ENCODE assay signal across 8 cellular contexts in genomic region chr5:77490945-77491344, GRCh38. TPM values are rescaled to one million over a fixed set of nuclear protein-coding genes. Genes with fewer than 3 reads are reported as not detected.
DNase-seq lines count a peak whose midpoint lies in the region; ATAC-seq, FAIRE-seq and TF ChIP-seq lines count a peak whose summit lies in the region.
"Not testable (repeated sequence)": the region's sequence is repeated elsewhere in the genome, so short reads cannot be mapped to it uniquely, and the experiment has no call there.

No MANE protein-coding gene starts in this region.

- peaks cover 0 to 19% (median 0%) of the 10 kb centered on the region in 4 donors for H3K36me3 ChIP-seq in sigmoid colon

- H3K36me3 Mint-ChIP-seq in activated B cell treated with CpG ODN at 0.5 μM for 24 hours (ENCODE audit: low read depth) (peaks cover 12% of the 10 kb centered on the region), brain (peaks cover 24% of the 10 kb centered on the region)
- H3K36me3 Mint-ChIP-seq in memory B cell: not testable (repeated sequence)

- peak overlapping the region; percentile 89 for H3K27ac Mint-ChIP-seq in activated B cell treated with CpG ODN at 0.5 μM for 24 hours
- H3K27ac Mint-ChIP-seq in brain: peak overlapping the region; percentile 81 to 98 (median 95)
- H3K27ac Mint-ChIP-seq in memory B cell: peak overlapping the region; percentile 93

- H3K4me3 ChIP-seq in A549 (peak overlapping the region; percentile 61), GM12865 (ENCODE audit: low read depth, low read length) (peak overlapping the region; percentile 89), fibroblast of villous mesenchyme (ENCODE audit: low read depth, low read length) (peak overlapping the region; percentile 96), sigmoid colon (peak overlapping the region; percentile 67 to 82 (median 76))

- TF ChIP-seq EP300 in A549 (IDR thresholded peaks at IDR 0.05); sigmoid colon (IDR thresholded peaks at IDR 0.05): not testable (repeated sequence)

- intact Hi-C loops in activated B cell treated with CpG ODN at 0.5 μM for 24 hours (cut with micrococcal nuclease) (loop anchor here (5.0 to 10.0 kb wide), 7 partner anchors 134 to 1491 kb away; partner anchors contain the start of gene IQGAP2), sigmoid colon (cut with DNase I) (loop anchor here (5.0 kb wide), 3 partner anchors 286 to 459 kb away; partner anchors contain the start of genes AGGF1 and TBCA)

- POLR2A ChIA-PET in A549 (lab: Yijun Ruan, JAX) (interaction anchor here (1.9 kb wide), 1 partner anchor 414 kb away, joined by 12 read pairs; no protein-coding TSS in a partner anchor), activated B cell treated with CpG ODN at 0.5 μM for 24 hours (lab: Charles Lee) (interaction anchor here (2.1 kb wide), 2 partner anchors 461 to 804 kb away, joined by 9 to 10 read pairs; partner anchors contain the start of genes AGGF1 and AP3B1)

- not testable (repeated sequence) for ATAC-seq in A549; activated B cell treated with CpG ODN at 0.5 μM for 24 hours (ENCODE audit: low read depth); memory B cell (ENCODE audit: low read depth)

- not testable (repeated sequence) for TF ChIP-seq CTCF in A549 (IDR thresholded peaks at IDR 0.05); GM12865 (IDR thresholded peaks at IDR 0.05; ENCODE audit: insufficient read depth, low read depth, low read length, missing control alignments); activated B cell treated with CpG ODN at 0.5 μM for 24 hours (IDR thresholded peaks at IDR 0.05); brain (conservative IDR thresholded peaks at IDR 0.05); fibroblast of villous mesenchyme (IDR thresholded peaks at IDR 0.05; ENCODE audit: insufficient read depth, low read depth, low read length); sigmoid colon (IDR thresholded peaks at IDR 0.05)

- H3K4me2 ChIP-seq in A549: peak overlapping the region; percentile 93

- peak overlapping the region; percentile 83 to 97 for H3K27ac ChIP-seq in A549
- H3K27ac ChIP-seq in sigmoid colon: peak overlapping the region; percentile 85 to 97 (median 94)

- H3K9me3 Mint-ChIP-seq in activated B cell treated with CpG ODN at 0.5 μM for 24 hours, brain, memory B cell: not testable (repeated sequence)

- H3K9me3 ChIP-seq in A549, sigmoid colon: not testable (repeated sequence)

- not testable (repeated sequence) for FAIRE-seq in A549 (lab: Jason Lieb, UNC)

- DNase-seq in A549 (ENCODE audit: low read depth in 1 of 2, low spot score in 1 of 2) (peak in 1 of 2 experiments; percentile 36), GM12865 (ENCODE audit: low read depth) (peak; percentile 44), NCI-H69 (lab: John Stamatoyannopoulos, UW) (peak; percentile 23), activated B cell treated with CpG ODN at 0.5 μM for 24 hours (peak; percentile 21), fibroblast of villous mesenchyme (ENCODE audit: low read depth) (peak; percentile 13), memory B cell (ENCODE audit: low spot score in 2 of 2) (peak in 1 of 2 donors; percentile 18)
- not testable (repeated sequence) for DNase-seq in sigmoid colon

- H3K4me3 Mint-ChIP-seq in activated B cell treated with CpG ODN at 0.5 μM for 24 hours: peak overlapping the region; percentile 91
- peak overlapping the region; percentile 89 to 97 (median 93) for H3K4me3 Mint-ChIP-seq in brain
- peak overlapping the region; percentile 96 for H3K4me3 Mint-ChIP-seq in memory B cell

- H3K4me1 Mint-ChIP-seq in activated B cell treated with CpG ODN at 0.5 μM for 24 hours (peaks cover 22% of the 10 kb centered on the region), brain (peaks cover 33% of the 10 kb centered on the region), memory B cell (peaks cover 13% of the 10 kb centered on the region)

- not testable (repeated sequence) for TF ChIP-seq RAD21 in A549 (conservative IDR thresholded peaks at IDR 0.05 in 1 of 2, IDR thresholded peaks at IDR 0.05 in 1 of 2)

- H3K4me1 ChIP-seq in A549 (peaks cover 13% of the 10 kb centered on the region; the same call in 2 of the 3 replicates), sigmoid colon (peaks cover 0 to 13% (median 7%) of the 10 kb centered on the region in 4 donors)

- H3K27me3 Mint-ChIP-seq in activated B cell treated with CpG ODN at 0.5 μM for 24 hours, memory B cell: not testable (repeated sequence)
- H3K27me3 Mint-ChIP-seq in brain: peaks cover 27% of the 10 kb centered on the region

- CTCF ChIA-PET in A549 (lab: Yijun Ruan, JAX): interaction anchor here (1.2 to 3.1 kb wide), 3 partner anchors 26 to 361 kb away, joined by 3 to 23 read pairs (median 10); no protein-coding TSS in a partner anchor
- CTCF ChIA-PET in activated B cell treated with CpG ODN at 0.5 μM for 24 hours (lab: Charles Lee): interaction anchor here (1.1 to 2.9 kb wide), 2 partner anchors 24 to 345 kb away, joined by 3 to 20 read pairs; no protein-coding TSS in a partner anchor

- H3K27me3 ChIP-seq in sigmoid colon: not testable (repeated sequence)

- WGBS in A549 (ENCODE audit: missing lambda C conversion rate): 2% methylated on average over 8 of the region's 8 CpGs
- WGBS in sigmoid colon, 2 donors: 4 to 7% methylated on average over 8 of the region's 8 CpGs

- not testable (repeated sequence) for TF ChIP-seq POLR2A in A549 (IDR thresholded peaks at IDR 0.05; ENCODE audit: low read length); sigmoid colon (IDR thresholded peaks at IDR 0.05)

RNA-seq across cellular contexts. Expression of gene WDR41, which starts 1.2 kb away (rescaled TPM):
- polyA plus RNA-seq in A549 (2011; rRNA removed): 88.5 and 89.5 TPM in 2 replicates
- polyA plus RNA-seq in A549 (2012; cell fraction: cytosol; rRNA removed): 22.4 and 26.2 TPM in 2 replicates
- polyA plus RNA-seq in A549 (2012; cell fraction: nucleus; rRNA removed): 7.6 and 11.2 TPM in 2 replicates
- polyA plus RNA-seq in A549 (2017; fragmentation: RNase III; extraction: RNeasy Plus Mini Kit Qiagen cat#74134 plus additional on column Dnase treatment): 60.8 to 65.6 TPM (median 62.1 TPM) in 3 replicates
- polyA minus RNA-seq in A549 (2011; rRNA and poly(A)+ RNA removed): 47.5 and 62.1 TPM in 2 replicates
- 29.2 and 33.0 TPM in 2 replicates for total RNA-seq in activated B cell treated with CpG ODN at 0.5 μM for 24 hours
- 15.1 TPM for polyA plus RNA-seq in brain (ENCODE audit: insufficient read depth, low read depth, low replicate concordance)
- total RNA-seq in fibroblast of villous mesenchyme: 154 and 186 TPM in 2 replicates
- 10 to 100 TPM; 36.8 to 65.6 (median 50.2) TPM for total RNA-seq in sigmoid colon
- polyA plus RNA-seq in sigmoid colon: 10 to 100 TPM; 14.3 to 34.2 (median 14.6) TPM
